ENCODE assay signal across 8 cellular contexts in genomic region chr13:38350114-38350617, GRCh38. TPM values are rescaled to one million over a fixed set of nuclear protein-coding genes. Genes with fewer than 3 reads are reported as not detected.
A peak's percentile ranks its signal among the peaks of the same experiment; 100 is the strongest.
DNase-seq lines count a peak whose midpoint lies in the region; ATAC-seq, FAIRE-seq and TF ChIP-seq lines count a peak whose summit lies in the region.

No MANE protein-coding gene starts in this region.

- ATAC-seq in GM21529 (IDR thresholded peaks at IDR 0.05; ENCODE audit: unreplicated experiment) (peak; percentile 37), HepG2 (peak; percentile 72)

- peak overlapping the region; percentile 96 for H3K9ac ChIP-seq in HepG2 (ENCODE audit: insufficient read depth, low read depth, low read length)

- H3K27ac Mint-ChIP-seq in IgD-negative memory B cell: peak overlapping the region; percentile 94 to 99 (median 95)

- TSS peak; percentile 61 for BruUV-seq in HepG2 (replicated peaks; lab: Mats Ljungman, UMichigan)

- CTCF ChIA-PET in HepG2 (lab: Yijun Ruan, JAX; ENCODE audit: low intra/inter-chr PET ratio, low total read pairs): no interaction called here

- H3K27ac ChIP-seq in WERI-Rb-1 (peak overlapping the region; percentile 86), cingulate gyrus (ENCODE audit: low read depth, low read length) (peak overlapping the region; percentile 74), HepG2 (ENCODE audit: extremely low read length, insufficient read depth, low read length) (peak overlapping the region; percentile 87)

- TF ChIP-seq CTCF in WERI-Rb-1 (IDR thresholded peaks at IDR 0.05; ENCODE audit: low read depth, low read length) (no peak), HepG2 (CRISPR knock-in tag; IDR thresholded peaks at IDR 0.05) (no peak)

- H3K36me3 ChIP-seq in WERI-Rb-1 (no peaks in the 10 kb centered on the region), HepG2 (replicated peaks in 1 of 2; ENCODE audit: control insufficient read depth in 1 of 2, insufficient read depth in 2 of 2, low read length in 2 of 2) (peaks cover 4 to 12% of the 10 kb centered on the region in 2 experiments; a peak in 2 of 5 replicates)

- DNase-seq in DMS79 (lab: John Stamatoyannopoulos, UW) (peak; percentile 37), WERI-Rb-1 (peak; percentile 37), HepG2 (ENCODE audit: low spot score) (peak; percentile 49), midbrain (lab: John Stamatoyannopoulos, UW) (no peak)
- peak in 2 of 3 donors; percentile 3 to 32 for DNase-seq in stimulated activated CD4-positive, alpha-beta T cell treated with anti-CD3 and anti-CD28 coated beads, TNF-alpha, amount 100 ng/mL, for 1 hour (ENCODE audit: low read depth in 3 of 3, low spot score in 1 of 3)

- FAIRE-seq in HepG2 (lab: Jason Lieb, UNC): no peak

- peak in 1 of 2 experiments; percentile 60; a peak in 1 of 4 replicates for TF ChIP-seq POLR2A in HepG2 (IDR thresholded peaks at IDR 0.05; ENCODE audit: insufficient read depth in 1 of 2, low read depth in 2 of 2, low read length in 2 of 2)

- peaks cover 18 to 36% (median 29%) of the 10 kb centered on the region in 3 donors for H3K4me1 Mint-ChIP-seq in IgD-negative memory B cell

- POLR2A ChIA-PET in HepG2 (lab: Yijun Ruan, JAX): interaction anchor here (0.7 to 1.5 kb wide), 4 partner anchors 11 to 688 kb away, joined by 3 to 5 read pairs (median 4); partner anchors contain the start of genes NHLRC3 and PROSER1

- TF ChIP-seq RAD21 in HepG2 (CRISPR knock-in tag; IDR thresholded peaks at IDR 0.05): no peak

- no peaks in the 10 kb centered on the region for H3K9me3 ChIP-seq in WERI-Rb-1 (ENCODE audit: severe bottlenecking)
- H3K9me3 ChIP-seq in HepG2 (ENCODE audit: low read length): no peaks in the 10 kb centered on the region

- H3K79me2 ChIP-seq in HepG2 (ENCODE audit: insufficient read depth, low read length): peaks cover 24% of the 10 kb centered on the region

- H3K4me3 Mint-ChIP-seq in IgD-negative memory B cell: peak overlapping the region; percentile 98 to 100 (median 98)

- H3K27me3 Mint-ChIP-seq in IgD-negative memory B cell: no peaks in the 10 kb centered on the region

- intact Hi-C loops in HepG2 (cut with micrococcal nuclease; ENCODE audit: unreplicated experiment): no loop called here

- H3K4me3 ChIP-seq in WERI-Rb-1 (ENCODE audit: low read depth, low read length) (peak overlapping the region; percentile 69), HepG2 (replicated peaks in 1 of 3; ENCODE audit: insufficient read depth in 1 of 3, low read depth in 2 of 3, low read length in 3 of 3) (peak overlapping the region; percentile 83 to 92 (median 89))

- TF ChIP-seq EP300 in HepG2 (IDR thresholded peaks at IDR 0.05; ENCODE audit: low read depth in 2 of 2, low read length in 2 of 2) (no peak), HepG2 (CRISPR knock-in tag; IDR thresholded peaks at IDR 0.05; ENCODE audit: borderline replicate concordance) (no peak)

- no peaks in the 10 kb centered on the region for H4K20me1 ChIP-seq in HepG2 (ENCODE audit: insufficient read depth, low read length)

- H2AFZ ChIP-seq in HepG2 (ENCODE audit: low read length): peak overlapping the region; percentile 44

- H3K4me1 ChIP-seq in HepG2 (ENCODE audit: insufficient read depth, low read length): peaks cover 23% of the 10 kb centered on the region

- peak overlapping the region; percentile 78 for H3K4me2 ChIP-seq in HepG2 (ENCODE audit: low read depth, low read length)

- H3K27me3 ChIP-seq in WERI-Rb-1 (ENCODE audit: insufficient read depth, low read depth, severe bottlenecking) (no peaks in the 10 kb centered on the region), HepG2 (ENCODE audit: control insufficient read depth in 1 of 2, insufficient read depth in 2 of 2, low read length in 2 of 2) (no peaks in the 10 kb centered on the region; a peak in 1 of 5 replicates)

- WGBS in HepG2 (ENCODE audit: low lambda C conversion rate): 0% methylated on average over 12 of the region's 19 CpGs

- no peaks in the 10 kb centered on the region for H3K9me3 Mint-ChIP-seq in IgD-negative memory B cell

- H3K36me3 Mint-ChIP-seq in IgD-negative memory B cell: peaks cover 2% of the 10 kb centered on the region

- in situ Hi-C loops in HepG2 (cut with HindIII; ENCODE audit: extremely low pct_ligation_motif_present, low pct_unique_long_range_greater_than_20kb): no loop called here

TF ChIP-seq in HepG2, 621 proteins besides CTCF, POLR2A, EP300 and RAD21 (continues in another document):
- TF ChIP-seq ZNF781 (CRISPR knock-in tag; IDR thresholded peaks at IDR 0.05; ENCODE audit: borderline replicate concordance, not compliant biosample characterization): peak; percentile 71
- 0 out of 2 replicates have a peak, but pooled peaks have one; percentile 3 for TF ChIP-seq ARID5B (CRISPR knock-in tag; IDR thresholded peaks at IDR 0.05)
- TF ChIP-seq SIN3A (IDR thresholded peaks at IDR 0.05; ENCODE audit: borderline replicate concordance, low read depth, low read length): peak; percentile 48; the same call in 1 of the 2 replicates
- 0 out of 4 replicates have a peak, but pooled peaks of 1 of the 2 experiments have one; percentile 18 for TF ChIP-seq KLF16 (CRISPR knock-in tag; IDR thresholded peaks at IDR 0.05)
- 0 out of 2 replicates have a peak, but pooled peaks have one; percentile 12 for TF ChIP-seq ZNF441 (CRISPR knock-in tag; IDR thresholded peaks at IDR 0.05; ENCODE audit: borderline replicate concordance)
- no peak for TF ChIP-seq ZNF296 (CRISPR knock-in tag; conservative IDR thresholded peaks at IDR 0.05)
- no peak for TF ChIP-seq ATRX (CRISPR knock-in tag; IDR thresholded peaks at IDR 0.05; ENCODE audit: borderline replicate concordance)
- TF ChIP-seq ZFY (CRISPR knock-in tag; IDR thresholded peaks at IDR 0.05): peak; percentile 58; the same call in 1 of the 2 replicates

RNA-seq across cellular contexts. Expression of gene UFM1, which starts 0.5 kb away (rescaled TPM):
- 54.3 TPM for polyA plus RNA-seq in IgD-negative memory B cell
- total RNA-seq in HepG2 (2016; rRNA removed; fragmentation: Illumina TruSeq; extraction: Trizol): 42.6 and 61.2 TPM in 2 replicates
- total RNA-seq in HepG2 (2016; cell fraction: cytosol; rRNA removed; fragmentation: Illumina TruSeq; extraction: Trizol; ENCODE audit: low read depth): 4.4 and 6.1 TPM in 2 replicates
- total RNA-seq in HepG2 (2016; cell fraction: insoluble cytoplasmic fraction; rRNA removed; fragmentation: Illumina TruSeq; extraction: Trizol): 44.5 and 64.1 TPM in 2 replicates
- total RNA-seq in HepG2 (2016; cell fraction: membrane; rRNA removed; fragmentation: Illumina TruSeq; extraction: Trizol): 23.2 and 23.8 TPM in 2 replicates
- 50.8 and 53.3 TPM in 2 replicates for total RNA-seq in HepG2 (2016; cell fraction: nucleus; rRNA removed; fragmentation: Illumina TruSeq; extraction: Trizol)
- polyA plus RNA-seq in HepG2 (2011; rRNA removed): 40.3 and 47.0 TPM in 2 replicates
- 13.1 and 19.2 TPM in 2 replicates for polyA plus RNA-seq in HepG2 (2011; cell fraction: cytosol; rRNA removed)
- polyA plus RNA-seq in HepG2 (2011; cell fraction: nucleus; rRNA removed): 22.2 and 29.6 TPM in 2 replicates
- 31.2 and 37.2 TPM in 2 replicates for polyA plus RNA-seq in HepG2 (2012)
- polyA plus RNA-seq in HepG2 (2016; cell fraction: cytosol; fragmentation: Illumina TruSeq; extraction: Trizol; ENCODE audit: low read depth): 5.9 and 6.6 TPM in 2 replicates
- polyA plus RNA-seq in HepG2 (2016; cell fraction: insoluble cytoplasmic fraction; fragmentation: Illumina TruSeq; extraction: Trizol; ENCODE audit: low read depth): 58.1 and 66.5 TPM in 2 replicates
- polyA plus RNA-seq in HepG2 (2016; cell fraction: membrane; fragmentation: Illumina TruSeq; extraction: Trizol; ENCODE audit: low read depth): 14.6 and 16.0 TPM in 2 replicates
- 59.7 and 60.4 TPM in 2 replicates for polyA plus RNA-seq in HepG2 (2016; cell fraction: nucleus; fragmentation: Illumina TruSeq; extraction: Trizol; ENCODE audit: insufficient read depth, low read depth)
- 13.6 and 15.7 TPM in 2 replicates for polyA minus RNA-seq in HepG2 (2011; rRNA and poly(A)+ RNA removed; ENCODE audit: low replicate concordance)
- polyA minus RNA-seq in HepG2 (2011; cell fraction: cytosol; rRNA and poly(A)+ RNA removed): 15.9 and 20.5 TPM in 2 replicates
- polyA minus RNA-seq in HepG2 (2011; cell fraction: nucleus; rRNA and poly(A)+ RNA removed): 97.6 and 97.8 TPM in 2 replicates
